ENCODE assay signal across 13 cellular contexts in the genomic region with DNA sequence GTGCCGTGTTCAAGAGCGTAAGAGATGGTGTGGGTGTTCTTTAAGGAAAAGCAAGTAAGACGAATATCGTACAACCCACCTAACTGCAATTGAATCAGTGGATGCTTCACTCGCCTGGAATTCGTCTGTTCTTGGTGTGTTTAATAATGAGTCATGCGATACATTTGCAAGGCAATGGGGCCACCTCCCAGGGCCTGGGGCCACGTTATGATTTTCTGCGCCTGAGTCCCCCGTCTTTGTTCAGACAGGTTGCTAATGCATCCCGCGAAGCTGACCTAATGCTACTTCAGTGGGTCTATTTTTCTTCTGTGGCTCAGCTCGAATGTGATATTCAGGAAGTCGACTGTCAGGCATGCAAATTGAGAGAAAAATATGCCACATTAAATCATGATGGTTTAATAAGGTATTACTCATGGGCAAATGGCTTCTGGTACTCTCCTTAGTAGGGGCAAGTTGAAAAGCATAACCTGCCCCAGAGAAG. TPM values are rescaled to one million over a fixed set of nuclear protein-coding genes. Genes with fewer than 3 reads are reported as not detected.
DNase-seq lines count a peak whose midpoint lies in the region; ATAC-seq and TF ChIP-seq lines count a peak whose summit lies in the region.
"Had no signal": no experiment of that assay in that cellular context is flagged by ENCODE, and none has a peak within 500 bp of the region (broad histone marks: within the 10 kb centered on the region; RNA-seq: fewer than 3 reads in every experiment).

No MANE protein-coding gene starts in this region.

- H3K9me3 ChIP-seq in hepatocyte (ENCODE audit: low read depth): no peaks in the 10 kb centered on the region
- H3K9me3 ChIP-seq: esophagus squamous epithelium had no signal

- in situ Hi-C loops in G401 (cut with HindIII; ENCODE audit: low sequenced_read_pairs): no loop called here

- H3K4me1 ChIP-seq in hepatocyte (ENCODE audit: insufficient read depth): no peaks in the 10 kb centered on the region

- ATAC-seq in GM21737 (IDR thresholded peaks at IDR 0.05; ENCODE audit: unreplicated experiment): no peak
- ATAC-seq: natural killer cell had no signal

- H3K4me2 ChIP-seq in hepatocyte: no peak overlapping the region

- peak overlapping the region; percentile 67 for H3K4me3 Mint-ChIP-seq in type B pancreatic cell
- H3K4me3 Mint-ChIP-seq: natural killer cell had no signal

- peaks cover 9% of the 10 kb centered on the region for H3K36me3 Mint-ChIP-seq in type B pancreatic cell
- H3K36me3 Mint-ChIP-seq: natural killer cell had no signal

- H2AFZ ChIP-seq in hepatocyte: no peak overlapping the region

- H3K27me3 ChIP-seq in hepatocyte: no peaks in the 10 kb centered on the region
- H3K27me3 ChIP-seq: esophagus squamous epithelium had no signal

- H3K4me3 ChIP-seq in hepatocyte: no peak overlapping the region
- H3K4me3 ChIP-seq: esophagus squamous epithelium had no signal

- 63% methylated on average over 14 of the region's 14 CpGs for WGBS in hepatocyte (ENCODE audit: low lambda C conversion rate, missing lambda C conversion rate)

- no peaks in the 10 kb centered on the region for H3K9me2 ChIP-seq in hepatocyte (replicated peaks; ENCODE audit: insufficient read depth)

- no peaks in the 10 kb centered on the region for H3K36me3 ChIP-seq in hepatocyte (replicated peaks; ENCODE audit: insufficient read depth, low read depth)
- H3K36me3 ChIP-seq: esophagus squamous epithelium had no signal

- H3K79me2 ChIP-seq in hepatocyte: no peaks in the 10 kb centered on the region

- H4K20me1 ChIP-seq in hepatocyte (ENCODE audit: insufficient read depth, poor library complexity, severe bottlenecking): no peaks in the 10 kb centered on the region

- DNase-seq in DMS53 (lab: John Stamatoyannopoulos, UW) (peak; percentile 1), DMS53 treated with DMSO at 0.1 percent for 48 hours (lab: John Stamatoyannopoulos, UW; ENCODE audit: unreplicated experiment) (no peak), SW480 (ENCODE audit: low spot score) (peak; percentile 79), hepatocyte (ENCODE audit: low spot score) (no peak), type B pancreatic cell (ENCODE audit: extremely low spot score, unreplicated experiment) (no peak), NCI-H2196 treated with DMSO at 0.1 percent for 48 hours (lab: John Stamatoyannopoulos, UW; ENCODE audit: unreplicated experiment) (no peak), G401 (ENCODE audit: low spot score) (no peak)
- DNase-seq: activated gamma-delta T cell treated with Interleukin-2 at 50 U/mL for 16 hours, esophagus squamous epithelium, natural killer cell, NCI-H2081 treated with DMSO at 0.1 percent for 48 hours had no signal

- H3K27ac ChIP-seq in hepatocyte: peak overlapping the region; percentile 54
- H3K27ac ChIP-seq: VCaP had no signal

- H3K27me3 Mint-ChIP-seq in type B pancreatic cell: peaks cover 9% of the 10 kb centered on the region

- TF ChIP-seq CTCF in hepatocyte (IDR thresholded peaks at IDR 0.05; ENCODE audit: poor library complexity) (no peak), type B pancreatic cell (conservative IDR thresholded peaks at IDR 0.05) (no peak)

- H3K27ac Mint-ChIP-seq in type B pancreatic cell: peak overlapping the region; percentile 73
- H3K27ac Mint-ChIP-seq: natural killer cell had no signal

- peaks cover 14% of the 10 kb centered on the region for H3K9me3 Mint-ChIP-seq in type B pancreatic cell

- peaks cover 19% of the 10 kb centered on the region for H3K4me1 Mint-ChIP-seq in type B pancreatic cell (ENCODE audit: unreplicated experiment)
- H3K4me1 Mint-ChIP-seq: natural killer cell had no signal

RNA-seq across cellular contexts. Expression of a gene that starts 14.3 kb away (rescaled TPM):
- 21.1 and 23.0 TPM in 2 replicates for total RNA-seq in hepatocyte
- 21.3 and 25.9 TPM in 2 replicates for polyA plus RNA-seq in hepatocyte
- 22.4 and 52.7 TPM in 2 replicates for total RNA-seq in type B pancreatic cell (ENCODE audit: low replicate concordance)
- 0.06 and 0.07 TPM in 2 replicates for total RNA-seq in G401 (2014; rRNA removed; shearing (Covaris generic))
- total RNA-seq: natural killer cell had no signal

Comparison
In these comparisons a context has a peak if more than half of its experiments do, and no peak if none do; other contexts are left out.
1. DNase-seq: peak in DMS53 (single experiment) and SW480 (single experiment); none in DMS53 treated with DMSO at 0.1 percent for 48 hours (single experiment), hepatocyte (single experiment), type B pancreatic cell (single experiment), NCI-H2196 treated with DMSO at 0.1 percent for 48 hours (single experiment) and G401 (single experiment).
2. RNA of a gene that starts 14.3 kb away (total RNA-seq): 22.4 to 52.7 TPM in type B pancreatic cell and 21.1 to 23.0 TPM in hepatocyte; 0.06 to 0.07 TPM in G401; every median in the first group is over 10 times any median in the second.